In the genomic region with DNA sequence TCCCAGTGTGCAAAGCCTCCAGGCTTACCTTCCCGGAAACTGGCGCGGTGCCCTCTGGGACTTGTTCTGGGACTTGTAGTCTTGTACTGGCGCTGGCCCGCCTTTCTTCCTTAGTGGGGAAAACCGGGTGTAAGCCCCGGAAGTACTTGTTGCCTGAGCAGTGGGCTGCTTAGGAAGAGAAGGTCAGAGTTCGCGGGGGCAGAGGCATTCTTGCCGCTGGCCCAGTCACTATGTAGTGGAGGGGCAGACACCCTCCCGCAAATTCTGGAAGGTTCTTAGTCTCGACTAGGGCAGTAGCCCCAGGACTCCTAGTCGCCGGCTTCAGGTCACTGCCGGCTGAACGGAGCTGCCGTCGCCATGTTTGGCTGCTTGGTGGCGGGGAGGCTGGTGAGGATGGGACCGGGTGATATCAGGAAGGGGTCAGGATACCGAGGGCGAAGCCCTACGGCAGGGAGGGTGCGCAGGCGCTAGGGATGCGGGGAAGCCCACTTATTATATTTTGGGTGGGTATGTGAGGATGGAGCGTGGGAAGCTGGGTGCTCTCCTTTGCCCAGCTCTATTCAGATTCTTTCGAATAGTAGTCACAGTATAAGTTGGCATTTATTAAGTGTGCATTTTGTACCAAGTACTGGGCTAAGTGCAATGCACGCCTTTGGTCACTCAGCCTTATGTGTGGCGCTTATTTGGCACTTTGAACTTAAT, we compare ENCODE assay signal across 1 cellular context.
A peak's percentile ranks its signal among the peaks of the same experiment; 100 is the strongest.
TF ChIP-seq lines count a peak whose summit lies in the region.

A gene with protein sequence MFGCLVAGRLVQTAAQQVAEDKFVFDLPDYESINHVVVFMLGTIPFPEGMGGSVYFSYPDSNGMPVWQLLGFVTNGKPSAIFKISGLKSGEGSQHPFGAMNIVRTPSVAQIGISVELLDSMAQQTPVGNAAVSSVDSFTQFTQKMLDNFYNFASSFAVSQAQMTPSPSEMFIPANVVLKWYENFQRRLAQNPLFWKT (plus strand): TSS at position 149 of the 702 bp plus-strand sequence. CDS start 209 bp downstream, at position 358.

TF ChIP-seq in GM12878, 131 proteins besides CTCF, POLR2A, EP300 and RAD21 (continued from another document and continues in another):
- TF ChIP-seq, protein P1, sequence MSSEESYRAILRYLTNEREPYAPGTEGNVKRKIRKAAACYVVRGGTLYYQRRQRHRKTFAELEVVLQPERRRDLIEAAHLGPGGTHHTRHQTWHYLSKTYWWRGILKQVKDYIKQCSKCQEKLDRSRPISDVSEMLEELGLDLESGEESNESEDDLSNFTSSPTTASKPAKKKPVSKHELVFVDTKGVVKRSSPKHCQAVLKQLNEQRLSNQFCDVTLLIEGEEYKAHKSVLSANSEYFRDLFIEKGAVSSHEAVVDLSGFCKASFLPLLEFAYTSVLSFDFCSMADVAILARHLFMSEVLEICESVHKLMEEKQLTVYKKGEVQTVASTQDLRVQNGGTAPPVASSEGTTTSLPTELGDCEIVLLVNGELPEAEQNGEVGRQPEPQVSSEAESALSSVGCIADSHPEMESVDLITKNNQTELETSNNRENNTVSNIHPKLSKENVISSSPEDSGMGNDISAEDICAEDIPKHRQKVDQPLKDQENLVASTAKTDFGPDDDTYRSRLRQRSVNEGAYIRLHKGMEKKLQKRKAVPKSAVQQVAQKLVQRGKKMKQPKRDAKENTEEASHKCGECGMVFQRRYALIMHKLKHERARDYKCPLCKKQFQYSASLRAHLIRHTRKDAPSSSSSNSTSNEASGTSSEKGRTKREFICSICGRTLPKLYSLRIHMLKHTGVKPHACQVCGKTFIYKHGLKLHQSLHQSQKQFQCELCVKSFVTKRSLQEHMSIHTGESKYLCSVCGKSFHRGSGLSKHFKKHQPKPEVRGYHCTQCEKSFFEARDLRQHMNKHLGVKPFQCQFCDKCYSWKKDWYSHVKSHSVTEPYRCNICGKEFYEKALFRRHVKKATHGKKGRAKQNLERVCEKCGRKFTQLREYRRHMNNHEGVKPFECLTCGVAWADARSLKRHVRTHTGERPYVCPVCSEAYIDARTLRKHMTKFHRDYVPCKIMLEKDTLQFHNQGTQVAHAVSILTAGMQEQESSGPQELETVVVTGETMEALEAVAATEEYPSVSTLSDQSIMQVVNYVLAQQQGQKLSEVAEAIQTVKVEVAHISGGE (CRISPR knock-in tag; IDR thresholded peaks at IDR 0.05): no peak
- 0 out of 2 replicates have a peak, but pooled peaks have one; percentile 28 for TF ChIP-seq ZNF24 (IDR thresholded peaks at IDR 0.05)
- no peak for TF ChIP-seq HDAC6 (IDR thresholded peaks at IDR 0.05; ENCODE audit: unreplicated experiment)
- peak; percentile 48 for TF ChIP-seq RUNX3 (IDR thresholded peaks at IDR 0.05; ENCODE audit: low read length)
- peak; percentile 95 for TF ChIP-seq SREBF1 (IDR thresholded peaks at IDR 0.05; ENCODE audit: low read length)
- TF ChIP-seq ZNF217 (IDR thresholded peaks at IDR 0.05): no peak
- TF ChIP-seq, protein P2, sequence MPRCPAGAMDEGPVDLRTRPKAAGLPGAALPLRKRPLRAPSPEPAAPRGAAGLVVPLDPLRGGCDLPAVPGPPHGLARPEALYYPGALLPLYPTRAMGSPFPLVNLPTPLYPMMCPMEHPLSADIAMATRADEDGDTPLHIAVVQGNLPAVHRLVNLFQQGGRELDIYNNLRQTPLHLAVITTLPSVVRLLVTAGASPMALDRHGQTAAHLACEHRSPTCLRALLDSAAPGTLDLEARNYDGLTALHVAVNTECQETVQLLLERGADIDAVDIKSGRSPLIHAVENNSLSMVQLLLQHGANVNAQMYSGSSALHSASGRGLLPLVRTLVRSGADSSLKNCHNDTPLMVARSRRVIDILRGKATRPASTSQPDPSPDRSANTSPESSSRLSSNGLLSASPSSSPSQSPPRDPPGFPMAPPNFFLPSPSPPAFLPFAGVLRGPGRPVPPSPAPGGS (IDR thresholded peaks at IDR 0.05; ENCODE audit: borderline replicate concordance, insufficient read depth, low read depth, low read length, poor library complexity, severe bottlenecking): no peak
- no peak for TF ChIP-seq MYC (IDR thresholded peaks at IDR 0.05; ENCODE audit: insufficient read depth, insufficient read length, insufficient replicate concordance, low read length, severe bottlenecking)
- TF ChIP-seq CBFB (IDR thresholded peaks at IDR 0.05; ENCODE audit: low read depth): peak; percentile 48; the same call in 1 of the 2 replicates
- peak; percentile 59 for TF ChIP-seq EED (IDR thresholded peaks at IDR 0.05; ENCODE audit: low read depth)
- TF ChIP-seq SMC3 (IDR thresholded peaks at IDR 0.05; ENCODE audit: borderline replicate concordance, low read length): no peak
- no peak for TF ChIP-seq EZH2 (IDR thresholded peaks at IDR 0.05; ENCODE audit: borderline replicate concordance, control insufficient read depth, low read depth, low read length)
- no peak for TF ChIP-seq ETV6 (conservative IDR thresholded peaks at IDR 0.05 in 1 of 2, IDR thresholded peaks at IDR 0.05 in 1 of 2; ENCODE audit: borderline replicate concordance in 1 of 2, low read depth in 1 of 2)
- peak; percentile 98 for TF ChIP-seq ASH2L (IDR thresholded peaks at IDR 0.05; ENCODE audit: borderline replicate concordance, low read depth)
- TF ChIP-seq HCFC1 (IDR thresholded peaks at IDR 0.05; ENCODE audit: low read length): peak; percentile 100
- TF ChIP-seq, protein P3, sequence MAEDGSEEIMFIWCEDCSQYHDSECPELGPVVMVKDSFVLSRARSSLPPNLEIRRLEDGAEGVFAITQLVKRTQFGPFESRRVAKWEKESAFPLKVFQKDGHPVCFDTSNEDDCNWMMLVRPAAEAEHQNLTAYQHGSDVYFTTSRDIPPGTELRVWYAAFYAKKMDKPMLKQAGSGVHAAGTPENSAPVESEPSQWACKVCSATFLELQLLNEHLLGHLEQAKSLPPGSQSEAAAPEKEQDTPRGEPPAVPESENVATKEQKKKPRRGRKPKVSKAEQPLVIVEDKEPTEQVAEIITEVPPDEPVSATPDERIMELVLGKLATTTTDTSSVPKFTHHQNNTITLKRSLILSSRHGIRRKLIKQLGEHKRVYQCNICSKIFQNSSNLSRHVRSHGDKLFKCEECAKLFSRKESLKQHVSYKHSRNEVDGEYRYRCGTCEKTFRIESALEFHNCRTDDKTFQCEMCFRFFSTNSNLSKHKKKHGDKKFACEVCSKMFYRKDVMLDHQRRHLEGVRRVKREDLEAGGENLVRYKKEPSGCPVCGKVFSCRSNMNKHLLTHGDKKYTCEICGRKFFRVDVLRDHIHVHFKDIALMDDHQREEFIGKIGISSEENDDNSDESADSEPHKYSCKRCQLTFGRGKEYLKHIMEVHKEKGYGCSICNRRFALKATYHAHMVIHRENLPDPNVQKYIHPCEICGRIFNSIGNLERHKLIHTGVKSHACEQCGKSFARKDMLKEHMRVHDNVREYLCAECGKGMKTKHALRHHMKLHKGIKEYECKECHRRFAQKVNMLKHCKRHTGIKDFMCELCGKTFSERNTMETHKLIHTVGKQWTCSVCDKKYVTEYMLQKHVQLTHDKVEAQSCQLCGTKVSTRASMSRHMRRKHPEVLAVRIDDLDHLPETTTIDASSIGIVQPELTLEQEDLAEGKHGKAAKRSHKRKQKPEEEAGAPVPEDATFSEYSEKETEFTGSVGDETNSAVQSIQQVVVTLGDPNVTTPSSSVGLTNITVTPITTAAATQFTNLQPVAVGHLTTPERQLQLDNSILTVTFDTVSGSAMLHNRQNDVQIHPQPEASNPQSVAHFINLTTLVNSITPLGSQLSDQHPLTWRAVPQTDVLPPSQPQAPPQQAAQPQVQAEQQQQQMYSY (CRISPR knock-in tag; IDR thresholded peaks at IDR 0.05): no peak
- peak; percentile 86 for TF ChIP-seq POLR2AphosphoS5 (IDR thresholded peaks at IDR 0.05; ENCODE audit: low read length)
- no peak for TF ChIP-seq RAD51 (IDR thresholded peaks at IDR 0.05)
- no peak for TF ChIP-seq PAX5 (IDR thresholded peaks at IDR 0.05; ENCODE audit: borderline replicate concordance, low read depth, low read length)
- TF ChIP-seq PML (IDR thresholded peaks at IDR 0.05; ENCODE audit: low read length): peak; percentile 94
- TF ChIP-seq CEBPZ (IDR thresholded peaks at IDR 0.05; ENCODE audit: low read depth, low read length): no peak
- TF ChIP-seq IKZF1 (conservative IDR thresholded peaks at IDR 0.05): peak; percentile 100
- TF ChIP-seq ELK1 (IDR thresholded peaks at IDR 0.05; ENCODE audit: low read depth, low read length): peak; percentile 93
- no peak for TF ChIP-seq PAX8 (IDR thresholded peaks at IDR 0.05)
- 0 out of 2 replicates have a peak, but pooled peaks have one; percentile 0 for TF ChIP-seq ZNF384 (IDR thresholded peaks at IDR 0.05; ENCODE audit: borderline replicate concordance, low read depth, low read length)
- no peak; the same call in 1 of the 2 replicates for TF ChIP-seq FOXK2 (IDR thresholded peaks at IDR 0.05)
- TF ChIP-seq BACH1 (IDR thresholded peaks at IDR 0.05; ENCODE audit: borderline replicate concordance): no peak
- no peak for TF ChIP-seq JUNB (IDR thresholded peaks at IDR 0.05)
- TF ChIP-seq GABPA (IDR thresholded peaks at IDR 0.05; ENCODE audit: low read depth): peak; percentile 100
- 0 out of 2 replicates have a peak, but pooled peaks have one; percentile 4 for TF ChIP-seq BCL11A (IDR thresholded peaks at IDR 0.05; ENCODE audit: low read depth, low read length)
- TF ChIP-seq HDAC2 (IDR thresholded peaks at IDR 0.05): no peak
- peak; percentile 93 for TF ChIP-seq RELB (IDR thresholded peaks at IDR 0.05; ENCODE audit: low read depth)
- no peak for TF ChIP-seq IRF3 (IDR thresholded peaks at IDR 0.05)
- TF ChIP-seq SREBF2 (IDR thresholded peaks at IDR 0.05; ENCODE audit: low read length): no peak
- TF ChIP-seq NBN (IDR thresholded peaks at IDR 0.05): peak; percentile 91
- TF ChIP-seq IRF4 (IDR thresholded peaks at IDR 0.05; ENCODE audit: low read depth, low read length): no peak
- TF ChIP-seq RB1 (IDR thresholded peaks at IDR 0.05; ENCODE audit: borderline replicate concordance): peak; percentile 81; the same call in 1 of the 2 replicates
- TF ChIP-seq NR2C2 (IDR thresholded peaks at IDR 0.05; ENCODE audit: borderline replicate concordance, control insufficient read depth, insufficient read length, low read depth): peak; percentile 93
- TF ChIP-seq, protein P4, sequence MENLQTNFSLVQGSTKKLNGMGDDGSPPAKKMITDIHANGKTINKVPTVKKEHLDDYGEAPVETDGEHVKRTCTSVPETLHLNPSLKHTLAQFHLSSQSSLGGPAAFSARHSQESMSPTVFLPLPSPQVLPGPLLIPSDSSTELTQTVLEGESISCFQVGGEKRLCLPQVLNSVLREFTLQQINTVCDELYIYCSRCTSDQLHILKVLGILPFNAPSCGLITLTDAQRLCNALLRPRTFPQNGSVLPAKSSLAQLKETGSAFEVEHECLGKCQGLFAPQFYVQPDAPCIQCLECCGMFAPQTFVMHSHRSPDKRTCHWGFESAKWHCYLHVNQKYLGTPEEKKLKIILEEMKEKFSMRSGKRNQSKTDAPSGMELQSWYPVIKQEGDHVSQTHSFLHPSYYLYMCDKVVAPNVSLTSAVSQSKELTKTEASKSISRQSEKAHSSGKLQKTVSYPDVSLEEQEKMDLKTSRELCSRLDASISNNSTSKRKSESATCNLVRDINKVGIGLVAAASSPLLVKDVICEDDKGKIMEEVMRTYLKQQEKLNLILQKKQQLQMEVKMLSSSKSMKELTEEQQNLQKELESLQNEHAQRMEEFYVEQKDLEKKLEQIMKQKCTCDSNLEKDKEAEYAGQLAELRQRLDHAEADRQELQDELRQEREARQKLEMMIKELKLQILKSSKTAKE (IDR thresholded peaks at IDR 0.05; ENCODE audit: low read depth, poor library complexity, severe bottlenecking): no peak
- no peak for TF ChIP-seq RFX5 (IDR thresholded peaks at IDR 0.05; ENCODE audit: low read depth, low read length)
